ENCODE assay signal across 32 cellular contexts in genomic region chr9:93709600-93710369, GRCh38.
"Had no signal": no experiment of that assay in that cellular context is flagged by ENCODE, and none has a peak within 500 bp of the region (broad histone marks: within the 10 kb centered on the region; RNA-seq: fewer than 3 reads in every experiment).

No MANE protein-coding gene starts in this region.

- H3K27ac ChIP-seq: cardiac muscle cell, colonic mucosa, epithelial cell of prostate, esophagus squamous epithelium, neutrophil, right lobe of liver, skin epidermis, upper lobe of left lung had no signal

- H3K4me3 ChIP-seq: cardiac muscle cell, colonic mucosa, esophagus squamous epithelium, right lobe of liver, skin epidermis, upper lobe of left lung had no signal

- ATAC-seq: activated CD8-positive, alpha-beta memory T cell treated with anti-CD3 and anti-CD28 coated beads, Interleukin-2, amount 10 ng/mL, durations not matched to agents 7 days and 5 days; activated CD8-positive, alpha-beta T cell treated with anti-CD3 and anti-CD28 coated beads, Interleukin-2, amount 10 ng/mL, durations not matched to agents 7 days and 5 days; activated naive CD4-positive, alpha-beta T cell treated with anti-CD3 and anti-CD28 coated beads, Interleukin-2, amount 50 U/mL, for 72 hours; activated T-cell treated with anti-CD3 and anti-CD28 coated beads, Interleukin-2, amount 50 U/mL, for 72 hours; left cardiac atrium; right lobe of liver; stimulated activated memory B cell treated with anti-CD40 and anti-IgM and Interleukin-4, amounts not matched to agents 10 μg/mL and 1 μg/mL and 100 μg/mL, for 72 hours; stimulated activated naive CD8-positive, alpha-beta T cell treated with anti-CD3 and anti-CD28 coated beads, Interleukin-15, amount 100 ng/mL, for 72 hours; T-helper 17 cell had no signal

- H3K36me3 ChIP-seq: cardiac muscle cell, colonic mucosa, esophagus squamous epithelium, neutrophil, right lobe of liver, upper lobe of left lung had no signal

- FAIRE-seq: endometrium, keratinocyte had no signal

- H3K4me3 Mint-ChIP-seq: activated B cell treated with CpG ODN at 0.5 μM for 24 hours; activated CD8-positive, alpha-beta memory T cell treated with anti-CD3 and anti-CD28 coated beads, Interleukin-2, amount 10 ng/mL, durations not matched to agents 7 days and 5 days; activated CD8-positive, alpha-beta T cell treated with anti-CD3 and anti-CD28 coated beads, Interleukin-2, amount 10 ng/mL, durations not matched to agents 7 days and 5 days; activated T-cell treated with anti-CD3 and anti-CD28 coated beads, Interleukin-2, amount 50 U/mL, for 72 hours; memory B cell; nephron; stimulated activated memory B cell treated with anti-CD40 and anti-IgM and Interleukin-4, amounts not matched to agents 10 μg/mL and 1 μg/mL and 100 μg/mL, for 72 hours; stimulated activated naive CD8-positive, alpha-beta T cell treated with anti-CD3 and anti-CD28 coated beads, Interleukin-15, amount 100 ng/mL, for 72 hours; T-helper 17 cell had no signal

- H3K9me3 Mint-ChIP-seq: activated naive CD4-positive, alpha-beta T cell treated with anti-CD3 and anti-CD28 coated beads, Interleukin-2, amount 50 U/mL, for 72 hours had no signal

- H3K9me3 ChIP-seq: colonic mucosa, esophagus squamous epithelium, neutrophil, upper lobe of left lung had no signal

- H3K4me1 Mint-ChIP-seq: activated B cell treated with CpG ODN at 0.5 μM for 24 hours; memory B cell; nephron; stimulated activated memory B cell treated with anti-CD40 and anti-IgM and Interleukin-4, amounts not matched to agents 10 μg/mL and 1 μg/mL and 100 μg/mL, for 72 hours; stimulated activated naive CD8-positive, alpha-beta T cell treated with anti-CD3 and anti-CD28 coated beads, Interleukin-15, amount 100 ng/mL, for 72 hours; T-helper 17 cell had no signal

- H3K27me3 ChIP-seq: cardiac muscle cell, colonic mucosa, esophagus squamous epithelium, right lobe of liver, upper lobe of left lung had no signal

- H3K4me1 ChIP-seq: colonic mucosa, esophagus squamous epithelium, right lobe of liver, upper lobe of left lung had no signal

- H3K36me3 Mint-ChIP-seq: activated CD8-positive, alpha-beta memory T cell treated with anti-CD3 and anti-CD28 coated beads, Interleukin-2, amount 10 ng/mL, durations not matched to agents 7 days and 5 days; activated naive CD4-positive, alpha-beta T cell treated with anti-CD3 and anti-CD28 coated beads, Interleukin-2, amount 50 U/mL, for 72 hours; memory B cell; stimulated activated memory B cell treated with anti-CD40 and anti-IgM and Interleukin-4, amounts not matched to agents 10 μg/mL and 1 μg/mL and 100 μg/mL, for 72 hours had no signal

- H3K27me3 Mint-ChIP-seq: stimulated activated naive CD8-positive, alpha-beta T cell treated with anti-CD3 and anti-CD28 coated beads, Interleukin-15, amount 100 ng/mL, for 72 hours had no signal

- H3K27ac Mint-ChIP-seq: activated B cell treated with CpG ODN at 0.5 μM for 24 hours; activated CD8-positive, alpha-beta memory T cell treated with anti-CD3 and anti-CD28 coated beads, Interleukin-2, amount 10 ng/mL, durations not matched to agents 7 days and 5 days; activated CD8-positive, alpha-beta T cell treated with anti-CD3 and anti-CD28 coated beads, Interleukin-2, amount 10 ng/mL, durations not matched to agents 7 days and 5 days; activated T-cell treated with anti-CD3 and anti-CD28 coated beads, Interleukin-2, amount 50 U/mL, for 72 hours; memory B cell; nephron; progenitor cell of endocrine pancreas; stimulated activated memory B cell treated with anti-CD40 and anti-IgM and Interleukin-4, amounts not matched to agents 10 μg/mL and 1 μg/mL and 100 μg/mL, for 72 hours; stimulated activated naive CD8-positive, alpha-beta T cell treated with anti-CD3 and anti-CD28 coated beads, Interleukin-15, amount 100 ng/mL, for 72 hours; T-helper 17 cell had no signal

- DNase-seq: activated B cell treated with CpG ODN at 0.5 μM for 24 hours; activated CD4-positive, alpha-beta T cell treated with anti-CD3 and anti-CD28 coated beads, Interleukin-2, amount 50 U/mL, for 1 hour; activated CD8-positive, alpha-beta T cell treated with anti-CD3 and anti-CD28 coated beads, Interleukin-2, amount 10 ng/mL, durations not matched to agents 7 days and 5 days; activated naive CD4-positive, alpha-beta T cell; activated T-cell treated with anti-CD3 and anti-CD28 coated beads for 4 hours; activated T-cell treated with anti-CD3 and anti-CD28 coated beads, Interleukin-2, amount 50 U/mL, for 72 hours; anterior cingulate cortex; cerebellar nuclear complex; colonic mucosa; effector CD8-positive, alpha-beta T cell; esophagus squamous epithelium; left cardiac atrium; right lobe of liver; stimulated activated CD4-positive, alpha-beta T cell treated with anti-CD3 and anti-CD28 coated beads, Interleukin-1b, Interleukin-23, amount 100 ng/mL, for 48 hours; stimulated activated CD4-positive, alpha-beta T cell treated with anti-CD3 and anti-CD28 coated beads, Interleukin-4, amount 100 ng/mL, for 4 hours; stimulated activated CD8-positive, alpha-beta memory T cell treated with anti-CD3 and anti-CD28 coated beads, Interleukin-4, amount 100 ng/mL, for 48 hours; stimulated activated naive CD8-positive, alpha-beta T cell treated with anti-CD3 and anti-CD28 coated beads, Interleukin-15, amount 100 ng/mL, for 72 hours; substantia nigra; T-helper 17 cell; upper lobe of left lung had no signal
